8 cellular contexts compared by ENCODE assay signal in genomic region chr19:3699741-3700241, GRCh38. TPM values are rescaled to one million over a fixed set of nuclear protein-coding genes. Genes with fewer than 3 reads are reported as not detected.
DNase-seq lines count a peak whose midpoint lies in the region; ATAC-seq, FAIRE-seq and TF ChIP-seq lines count a peak whose summit lies in the region.

No MANE protein-coding gene starts in this region.

- peak overlapping the region; percentile 55 to 78 for H3K9ac ChIP-seq in kidney (ENCODE audit: low read length in 2 of 2)

- peak overlapping the region; percentile 62 for H3K27ac Mint-ChIP-seq in activated naive CD4-positive, alpha-beta T cell treated with anti-CD3 and anti-CD28 coated beads, Interleukin-2, amount 50 U/mL, for 24 hours

- H3K36me3 Mint-ChIP-seq in activated naive CD4-positive, alpha-beta T cell treated with anti-CD3 and anti-CD28 coated beads, Interleukin-2, amount 50 U/mL, for 24 hours, result no peaks in the 10 kb centered on the region

- TF ChIP-seq CTCF in kidney (IDR thresholded peaks at IDR 0.05; ENCODE audit: borderline replicate concordance, extremely low read depth, insufficient read depth) (no peak), suprapubic skin (IDR thresholded peaks at IDR 0.05) (no peak)

- peak; percentile 80 for DNase-seq in kidney
- DNase-seq in suprapubic skin (ENCODE audit: low spot score in 2 of 2), result peak in 1 of 2 donors; percentile 69
- no peak for DNase-seq in H54 (ENCODE audit: insufficient read length, low spot score)
- no peak for DNase-seq in inferior parietal cortex (ENCODE audit: extremely low spot score)
- no peak for DNase-seq in DMS114 treated with DMSO at 0.1 percent for 48 hours (lab: John Stamatoyannopoulos, UW; ENCODE audit: unreplicated experiment)

- peaks cover 6 to 12% of the 10 kb centered on the region in 2 donors for H3K4me1 ChIP-seq in kidney (ENCODE audit: control insufficient read depth in 1 of 2, insufficient read depth in 1 of 2, low read depth in 1 of 2, low read length in 2 of 2)
- peaks cover 25% of the 10 kb centered on the region for H3K4me1 ChIP-seq in suprapubic skin

- FAIRE-seq in kidney (lab: Jason Lieb, UNC), result no peak
- no peak for FAIRE-seq in H54 (lab: Jason Lieb, UNC)

- WGBS in suprapubic skin, result 0% methylated on average over 6 of the region's 43 CpGs

- no peaks in the 10 kb centered on the region for H3K36me3 ChIP-seq in kidney (ENCODE audit: control insufficient read depth in 1 of 2, insufficient read depth in 2 of 2, low read length in 2 of 2)
- H3K36me3 ChIP-seq in suprapubic skin, result no peaks in the 10 kb centered on the region

- H3K9me3 ChIP-seq in kidney (ENCODE audit: control insufficient read depth in 1 of 2, low read length in 2 of 2), result no peaks in the 10 kb centered on the region
- no peaks in the 10 kb centered on the region for H3K9me3 ChIP-seq in suprapubic skin

- peaks cover 22% of the 10 kb centered on the region for H3K4me1 Mint-ChIP-seq in activated naive CD4-positive, alpha-beta T cell treated with anti-CD3 and anti-CD28 coated beads, Interleukin-2, amount 50 U/mL, for 24 hours

- no peak for TF ChIP-seq POLR2A in suprapubic skin (IDR thresholded peaks at IDR 0.05)
- TF ChIP-seq POLR2A in H54 (IDR thresholded peaks at IDR 0.05; ENCODE audit: low read depth, low read length), result no peak

- no peaks in the 10 kb centered on the region for H3K27me3 Mint-ChIP-seq in activated naive CD4-positive, alpha-beta T cell treated with anti-CD3 and anti-CD28 coated beads, Interleukin-2, amount 50 U/mL, for 24 hours

- H3K9me3 Mint-ChIP-seq in activated naive CD4-positive, alpha-beta T cell treated with anti-CD3 and anti-CD28 coated beads, Interleukin-2, amount 50 U/mL, for 24 hours, result no peaks in the 10 kb centered on the region

- no peak for TF ChIP-seq EP300 in suprapubic skin (IDR thresholded peaks at IDR 0.05)

- H3K4me3 ChIP-seq in kidney (ENCODE audit: low read length in 2 of 2) (peak overlapping the region; percentile 73 to 75), suprapubic skin (peak overlapping the region; percentile 88)

- ATAC-seq in GM18907 (IDR thresholded peaks at IDR 0.05; ENCODE audit: unreplicated experiment) (peak; percentile 6), HG03045 (IDR thresholded peaks at IDR 0.05; ENCODE audit: unreplicated experiment) (peak; percentile 31)

- intact Hi-C loops in kidney (cut with DNase I), result no loop called here

- peak overlapping the region; percentile 57 to 69 for H3K27ac ChIP-seq in kidney (ENCODE audit: low read depth in 2 of 2, low read length in 2 of 2)
- H3K27ac ChIP-seq in suprapubic skin, result peak overlapping the region; percentile 81

- H3K4me3 Mint-ChIP-seq in activated naive CD4-positive, alpha-beta T cell treated with anti-CD3 and anti-CD28 coated beads, Interleukin-2, amount 50 U/mL, for 24 hours, result peak overlapping the region; percentile 89

- no peaks in the 10 kb centered on the region for H3K27me3 ChIP-seq in suprapubic skin

RNA-seq across cellular contexts. Expression of gene PIP5K1C, which starts 0.5 kb away (rescaled TPM):
- 35.6 TPM for total RNA-seq in kidney
- 11.2 TPM for polyA plus RNA-seq in kidney (ENCODE audit: insufficient read depth, low read depth, low replicate concordance)
- 10 to 100 TPM; 16.5 to 25.7 (median 20.8) TPM for total RNA-seq in suprapubic skin

RNA-seq across cellular contexts. Expression of gene TJP3, which starts 8.4 kb away (rescaled TPM):
- 26.5 TPM for total RNA-seq in kidney
- polyA plus RNA-seq in kidney (ENCODE audit: insufficient read depth, low read depth, low replicate concordance), result 32.5 TPM
- total RNA-seq in suprapubic skin, result 10 to 100 TPM; 11.4 to 28.1 (median 20.1) TPM
